In genomic region chr11:4191031-4191571, GRCh38 we compare ENCODE assay signal across 17 cellular contexts.
A peak's percentile ranks its signal among the peaks of the same experiment; 100 is the strongest.
DNase-seq lines count a peak whose midpoint lies in the region; ATAC-seq, FAIRE-seq and TF ChIP-seq lines count a peak whose summit lies in the region.
"Had no signal": no experiment of that assay in that cellular context is flagged by ENCODE, and none has a peak within 500 bp of the region (broad histone marks: within the 10 kb centered on the region; RNA-seq: fewer than 3 reads in every experiment).

No MANE protein-coding gene starts in this region.

- H2AFZ ChIP-seq in PC-3 (ENCODE audit: low read length): no peak overlapping the region
- no peak overlapping the region for H2AFZ ChIP-seq in hepatocyte

- H3K79me2 ChIP-seq in PC-3 (ENCODE audit: low read length) (no peaks in the 10 kb centered on the region), hepatocyte (no peaks in the 10 kb centered on the region)

- DNase-seq in NCI-H446 treated with DMSO at 0.1 percent for 48 hours (lab: John Stamatoyannopoulos, UW) (peak; percentile 63), cerebellum (ENCODE audit: low spot score) (peak; percentile 84), kidney (peak; percentile 50), PC-3 (no peak), hepatocyte (ENCODE audit: low spot score) (no peak), kidney tubule cell (ENCODE audit: low spot score) (no peak), GM13976 (ENCODE audit: low spot score) (no peak)
- DNase-seq: activated B cell treated with CpG ODN at 0.5 μM for 24 hours; activated CD8-positive, alpha-beta memory T cell treated with anti-CD3 and anti-CD28 coated beads for 24 hours; effector memory CD8-positive, alpha-beta T cell; mucosa of descending colon; NCI-H1105; SJCRH30; stimulated activated CD8-positive, alpha-beta memory T cell treated with anti-CD3 and anti-CD28 coated beads, Interleukin-4, amount 100 ng/mL, for 48 hours had no signal

- no TSS peak for BruUV-seq in PC-3 (replicated peaks; lab: Mats Ljungman, UMichigan)

- 91% methylated on average over 7 of the region's 9 CpGs for WGBS in hepatocyte (ENCODE audit: low lambda C conversion rate, missing lambda C conversion rate)

- H3K9me2 ChIP-seq in PC-3 (replicated peaks; ENCODE audit: low read length) (no peaks in the 10 kb centered on the region), hepatocyte (replicated peaks; ENCODE audit: insufficient read depth) (no peaks in the 10 kb centered on the region)

- TF ChIP-seq CTCF in kidney (IDR thresholded peaks at IDR 0.05; ENCODE audit: borderline replicate concordance, extremely low read depth, insufficient read depth): no peak
- TF ChIP-seq CTCF in PC-3 (conservative IDR thresholded peaks at IDR 0.05; ENCODE audit: low read depth, low read length): no peak
- TF ChIP-seq CTCF in hepatocyte (IDR thresholded peaks at IDR 0.05; ENCODE audit: poor library complexity): no peak
- no peak for TF ChIP-seq CTCF in GM13976 (IDR thresholded peaks at IDR 0.05; ENCODE audit: borderline replicate concordance, control extremely low read depth, extremely low read depth, insufficient read depth, missing control alignments)

- CTCF ChIA-PET in PC-3 (lab: Charles Lee): interaction anchor here (0.6 kb wide), 1 partner anchor 302 kb away, joined by 3 read pairs; no protein-coding TSS in a partner anchor

- H3K36me3 ChIP-seq in kidney (ENCODE audit: control insufficient read depth in 1 of 2, insufficient read depth in 2 of 2, low read length in 2 of 2): no peaks in the 10 kb centered on the region
- H3K36me3 ChIP-seq in skeletal muscle tissue (ENCODE audit: control insufficient read depth in 3 of 3, insufficient read depth in 3 of 3, low read length in 3 of 3): no peaks in the 10 kb centered on the region
- no peaks in the 10 kb centered on the region for H3K36me3 ChIP-seq in PC-3 (ENCODE audit: low read depth, low read length)
- H3K36me3 ChIP-seq in hepatocyte (replicated peaks; ENCODE audit: insufficient read depth, low read depth): no peaks in the 10 kb centered on the region
- H3K36me3 ChIP-seq: SJCRH30 had no signal

- no peak overlapping the region for H3K4me2 ChIP-seq in PC-3 (ENCODE audit: low read length)
- H3K4me2 ChIP-seq in hepatocyte: no peak overlapping the region
- H3K4me2 ChIP-seq: KMS-11, smooth muscle cell had no signal

- ATAC-seq in PC-3: no peak
- ATAC-seq: effector memory CD8-positive, alpha-beta T cell; mucosa of descending colon had no signal

- in situ Hi-C loops in GM13976 (cut with MboI; ENCODE audit: low sequenced_read_pairs, unreplicated experiment): no loop called here

- H3K27me3 ChIP-seq in skeletal muscle tissue (ENCODE audit: control insufficient read depth in 3 of 3, insufficient read depth in 3 of 3, low read length in 3 of 3): no peaks in the 10 kb centered on the region
- H3K27me3 ChIP-seq in PC-3 (ENCODE audit: low read length): peaks cover 11% of the 10 kb centered on the region
- no peaks in the 10 kb centered on the region for H3K27me3 ChIP-seq in hepatocyte

- H3F3A ChIP-seq in PC-3 (ENCODE audit: low read length, unreplicated experiment): no peaks in the 10 kb centered on the region

- intact Hi-C loops in kidney (cut with DNase I): no loop called here
- intact Hi-C loops in PC-3 (cut with micrococcal nuclease): no loop called here

- H4K20me1 ChIP-seq in PC-3 (ENCODE audit: low read length) (no peaks in the 10 kb centered on the region), hepatocyte (ENCODE audit: insufficient read depth, poor library complexity, severe bottlenecking) (no peaks in the 10 kb centered on the region)

- no peak overlapping the region for H3K9ac ChIP-seq in kidney (ENCODE audit: low read length in 2 of 2)
- H3K9ac ChIP-seq in skeletal muscle tissue (ENCODE audit: low read depth in 1 of 3, low read length in 3 of 3): peak overlapping the region in 2 of 3 donors; percentile 23 to 25
- no peak overlapping the region for H3K9ac ChIP-seq in PC-3 (ENCODE audit: low read length)
- H3K9ac ChIP-seq: KMS-11 had no signal

- no peak for FAIRE-seq in kidney (lab: Jason Lieb, UNC)

- H3K4me1 ChIP-seq in kidney (ENCODE audit: control insufficient read depth in 1 of 2, insufficient read depth in 1 of 2, low read depth in 1 of 2, low read length in 2 of 2) (peaks cover 2 to 3% of the 10 kb centered on the region in 2 donors), skeletal muscle tissue (ENCODE audit: control insufficient read depth in 3 of 3, insufficient read depth in 3 of 3, low read length in 3 of 3) (peaks cover 15 to 22% (median 15%) of the 10 kb centered on the region in 3 donors), PC-3 (ENCODE audit: insufficient read depth, low read length) (peaks cover 4% of the 10 kb centered on the region), hepatocyte (ENCODE audit: insufficient read depth) (no peaks in the 10 kb centered on the region)
- H3K4me1 ChIP-seq: SJCRH30 had no signal

- no peak overlapping the region for H3K4me3 ChIP-seq in kidney (ENCODE audit: low read length in 2 of 2)
- H3K4me3 ChIP-seq in skeletal muscle tissue (ENCODE audit: low read length in 3 of 3): no peak overlapping the region
- H3K4me3 ChIP-seq in PC-3 (ENCODE audit: low read length): no peak overlapping the region
- no peak overlapping the region for H3K4me3 ChIP-seq in hepatocyte
- H3K4me3 ChIP-seq: mucosa of descending colon, SJCRH30, smooth muscle cell had no signal

- H3K9me3 ChIP-seq in kidney (ENCODE audit: control insufficient read depth in 1 of 2, low read length in 2 of 2): no peaks in the 10 kb centered on the region
- H3K9me3 ChIP-seq in skeletal muscle tissue (ENCODE audit: control insufficient read depth in 3 of 3, low read length in 3 of 3): no peaks in the 10 kb centered on the region
- H3K9me3 ChIP-seq in PC-3 (ENCODE audit: low read length): no peaks in the 10 kb centered on the region
- no peaks in the 10 kb centered on the region for H3K9me3 ChIP-seq in hepatocyte (ENCODE audit: low read depth)
- H3K9me3 ChIP-seq: mucosa of descending colon, SJCRH30 had no signal

- H3K27ac ChIP-seq in kidney (ENCODE audit: low read depth in 2 of 2, low read length in 2 of 2) (no peak overlapping the region), skeletal muscle tissue (ENCODE audit: low read depth, low read length) (no peak overlapping the region), PC-3 (ENCODE audit: low read length) (no peak overlapping the region), hepatocyte (no peak overlapping the region)
- H3K27ac ChIP-seq: KMS-11, SJCRH30 had no signal

- POLR2A ChIA-PET in PC-3 (lab: Charles Lee; ENCODE audit: unreplicated experiment): no interaction called here

Comparison
In these comparisons a context has a peak if more than half of its experiments do, and no peak if none do; other contexts are left out.
1. DNase-seq: peak in NCI-H446 treated with DMSO at 0.1 percent for 48 hours (single experiment), cerebellum (single experiment) and kidney (single experiment); none in PC-3 (single experiment), hepatocyte (single experiment), kidney tubule cell (single experiment) and GM13976 (single experiment).
2. H3K9ac ChIP-seq: peak in skeletal muscle tissue (2 of 3); none in kidney (0 of 2) and PC-3 (single experiment).